ENCODE assay signal across 8 cellular contexts in genomic region chr11:77589181-77589520, GRCh38. TPM values are rescaled to one million over a fixed set of nuclear protein-coding genes. Genes with fewer than 3 reads are reported as not detected.
DNase-seq lines count a peak whose midpoint lies in the region; ATAC-seq and TF ChIP-seq lines count a peak whose summit lies in the region.

No MANE protein-coding gene starts in this region.

- H3K9me3 ChIP-seq in breast epithelium (no peaks in the 10 kb centered on the region), mesodermal cell (ENCODE audit: control insufficient read depth, low read length) (peaks cover 4% of the 10 kb centered on the region)

- H3K4me3 ChIP-seq in breast epithelium (peak overlapping the region; percentile 59 to 78 (median 75)), mesodermal cell (ENCODE audit: extremely low read depth, insufficient read depth, low read length, poor library complexity, severe bottlenecking) (peak overlapping the region; percentile 51)

- 0 to 3% methylated on average over 15 of the region's 19 CpGs for WGBS in mesodermal cell (ENCODE audit: insufficient coverage in 2 of 2), 2 experiments

- peaks cover 1% of the 10 kb centered on the region for H3K36me3 Mint-ChIP-seq in activated T-cell treated with anti-CD3 and anti-CD28 coated beads, Interleukin-2, amount 50 U/mL, for 24 hours (ENCODE audit: low read depth)

- H3K27ac Mint-ChIP-seq in activated T-cell treated with anti-CD3 and anti-CD28 coated beads, Interleukin-2, amount 50 U/mL, for 24 hours = peak overlapping the region; percentile 33

- peak overlapping the region; percentile 80 for H3K4me3 Mint-ChIP-seq in activated T-cell treated with anti-CD3 and anti-CD28 coated beads, Interleukin-2, amount 50 U/mL, for 24 hours

- no peak for DNase-seq in activated T-cell treated with anti-CD3 and anti-CD28 coated beads, Interleukin-2, amount 50 U/mL, for 24 hours
- no peak for DNase-seq in activated T-cell treated with anti-CD3 and anti-CD28 coated beads, Interleukin-2, amount 50 U/mL, for 1 hour
- DNase-seq in breast epithelium (ENCODE audit: low spot score in 2 of 2) (no peak), activated gamma-delta T cell treated with Interleukin-2 at 50 U/mL for 16 hours (no peak), OCI-M1 (lab: John Stamatoyannopoulos, UW) (no peak), amygdala (lab: John Stamatoyannopoulos, UW) (no peak)

- H3K27me3 ChIP-seq in breast epithelium = no peaks in the 10 kb centered on the region

- no peaks in the 10 kb centered on the region for H3K4me1 ChIP-seq in breast epithelium
- H3K4me1 ChIP-seq in mesodermal cell (ENCODE audit: control insufficient read depth, insufficient read depth, low read length, poor library complexity, severe bottlenecking) = peaks cover 8% of the 10 kb centered on the region

- no peaks in the 10 kb centered on the region for H3K36me3 ChIP-seq in breast epithelium
- H3K36me3 ChIP-seq in mesodermal cell (ENCODE audit: control insufficient read depth, insufficient read depth, low read length) = no peaks in the 10 kb centered on the region

- H3K27ac ChIP-seq in breast epithelium (peak overlapping the region; percentile 77 to 80), mesodermal cell (ENCODE audit: low read depth, low read length, severe bottlenecking) (peak overlapping the region; percentile 41)

- no peaks in the 10 kb centered on the region for H3K9me3 Mint-ChIP-seq in activated T-cell treated with anti-CD3 and anti-CD28 coated beads, Interleukin-2, amount 50 U/mL, for 24 hours

- H3K27me3 Mint-ChIP-seq in activated T-cell treated with anti-CD3 and anti-CD28 coated beads, Interleukin-2, amount 50 U/mL, for 24 hours = peaks cover 24% of the 10 kb centered on the region

- peak; percentile 24 for ATAC-seq in HG03460 (IDR thresholded peaks at IDR 0.05; ENCODE audit: unreplicated experiment)

- no peak for TF ChIP-seq CTCF in breast epithelium (IDR thresholded peaks at IDR 0.05)

- intact Hi-C loops in breast epithelium (cut with DNase I; ENCODE audit: low total_unique reads) = no loop called here

- TF ChIP-seq POLR2A in breast epithelium (IDR thresholded peaks at IDR 0.05) = no peak

- peaks cover 22% of the 10 kb centered on the region for H3K4me1 Mint-ChIP-seq in activated T-cell treated with anti-CD3 and anti-CD28 coated beads, Interleukin-2, amount 50 U/mL, for 24 hours (ENCODE audit: low read depth)

RNA-seq across cellular contexts. Expression of gene AQP11, which starts 0.6 kb away (rescaled TPM):
- 1 to 10 TPM in 2 of 3 donors, under 1 TPM in 1; 0.66 to 1.8 (median 1.6) TPM for total RNA-seq in breast epithelium
- 0.37 TPM for polyA plus RNA-seq in mesodermal cell (2013, experiment 1 of 2)
- polyA plus RNA-seq in mesodermal cell (2013, experiment 2 of 2) = 0.25 TPM

RNA-seq across cellular contexts. Expression of gene CLNS1A, which starts 48.4 kb away (rescaled TPM):
- 100 to 1,000 TPM in 2 of 3 donors, 10 to 100 TPM in 1; 57.4 to 129 (median 110) TPM for total RNA-seq in breast epithelium
- 141 TPM for polyA plus RNA-seq in mesodermal cell (2013, experiment 1 of 2)
- 158 TPM for polyA plus RNA-seq in mesodermal cell (2013, experiment 2 of 2)
